Comparison of ENCODE assay signal across 14 cellular contexts in genomic region chr11:119643212-119643877, GRCh38.
DNase-seq lines count a peak whose midpoint lies in the region; ATAC-seq and TF ChIP-seq lines count a peak whose summit lies in the region.
"Had no signal": no experiment of that assay in that cellular context is flagged by ENCODE, and none has a peak within 500 bp of the region (broad histone marks: within the 10 kb centered on the region; RNA-seq: fewer than 3 reads in every experiment).

No MANE protein-coding gene starts in this region.

- TF ChIP-seq EP300 in SK-N-SH (IDR thresholded peaks at IDR 0.05; ENCODE audit: borderline replicate concordance in 1 of 2, low read depth in 1 of 2, low read length in 1 of 2): no peak

- H3K27ac Mint-ChIP-seq in nephron: peak overlapping the region; percentile 27 to 61 (median 54)
- H3K27ac Mint-ChIP-seq in activated T-helper 2 cell treated with anti-CD3 and anti-CD28 coated beads, Interferon-gamma antibody, Interleukin-2, Interleukin-4, amounts not matched to agents 10 μg/mL and 5 μg/mL and 100 μg/mL, durations not matched to agents 14 hours and 24 hours and 36 hours: no peak overlapping the region
- H3K27ac Mint-ChIP-seq: B cell; CD4-positive, alpha-beta memory T cell had no signal

- H3K36me3 Mint-ChIP-seq in nephron (ENCODE audit: low read depth): no peaks in the 10 kb centered on the region
- no peaks in the 10 kb centered on the region for H3K36me3 Mint-ChIP-seq in activated T-helper 2 cell treated with anti-CD3 and anti-CD28 coated beads, Interferon-gamma antibody, Interleukin-2, Interleukin-4, amounts not matched to agents 10 μg/mL and 5 μg/mL and 100 μg/mL, durations not matched to agents 14 hours and 24 hours and 36 hours (ENCODE audit: low read depth)
- H3K36me3 Mint-ChIP-seq: CD4-positive, alpha-beta memory T cell had no signal

- no peak for TF ChIP-seq RAD21 in SK-N-SH (IDR thresholded peaks at IDR 0.05; ENCODE audit: low read length)

- no peak overlapping the region for H3K4me3 Mint-ChIP-seq in nephron
- H3K4me3 Mint-ChIP-seq in activated T-helper 2 cell treated with anti-CD3 and anti-CD28 coated beads, Interferon-gamma antibody, Interleukin-2, Interleukin-4, amounts not matched to agents 10 μg/mL and 5 μg/mL and 100 μg/mL, durations not matched to agents 14 hours and 24 hours and 36 hours (ENCODE audit: low read depth): no peak overlapping the region
- H3K4me3 Mint-ChIP-seq: B cell; CD4-positive, alpha-beta memory T cell had no signal

- no peak overlapping the region; a peak in 1 of 4 replicates for H3K27ac ChIP-seq in SK-N-SH (ENCODE audit: low read depth in 2 of 2, low read length in 1 of 2)
- H3K27ac ChIP-seq in substantia nigra (ENCODE audit: low read depth, low read length, poor library complexity, severe bottlenecking): no peak overlapping the region
- H3K27ac ChIP-seq: C4-2B, GM23248 had no signal

- WGBS in SK-N-SH (ENCODE audit: low lambda C conversion rate): 70% methylated on average over 4 of the region's 10 CpGs

- CTCF ChIA-PET in SK-N-SH (lab: Yijun Ruan, JAX): interaction anchor here (0.7 to 2.1 kb wide), 5 partner anchors 19 to 465 kb away, joined by 3 to 8 read pairs (median 4); no protein-coding TSS in a partner anchor

- H3F3A ChIP-seq in SK-N-SH (replicated peaks; ENCODE audit: insufficient read depth): no peaks in the 10 kb centered on the region

- no peaks in the 10 kb centered on the region for H3K9me3 ChIP-seq in SK-N-SH

- no peaks in the 10 kb centered on the region for H3K9me3 Mint-ChIP-seq in nephron
- no peaks in the 10 kb centered on the region for H3K9me3 Mint-ChIP-seq in activated T-helper 2 cell treated with anti-CD3 and anti-CD28 coated beads, Interferon-gamma antibody, Interleukin-2, Interleukin-4, amounts not matched to agents 10 μg/mL and 5 μg/mL and 100 μg/mL, durations not matched to agents 14 hours and 24 hours and 36 hours
- H3K9me3 Mint-ChIP-seq: CD4-positive, alpha-beta memory T cell had no signal

- no peak overlapping the region for H3K9ac ChIP-seq in SK-N-SH
- H3K9ac ChIP-seq: GM23248 had no signal

- DNase-seq in SK-N-SH: peak; percentile 60
- DNase-seq in RPMI7951 (ENCODE audit: low read depth): peak; percentile 16
- DNase-seq in substantia nigra (lab: John Stamatoyannopoulos, UW): no peak
- DNase-seq in SIG-M5 treated with dmso at 0.1 percent for 504 hours (lab: John Stamatoyannopoulos, UW; ENCODE audit: unreplicated experiment): no peak
- no peak for DNase-seq in activated T-helper 2 cell treated with anti-CD3 and anti-CD28 coated beads, Interferon-gamma antibody, Interleukin-2, Interleukin-4, amounts not matched to agents 10 μg/mL and 5 μg/mL and 100 μg/mL, durations not matched to agents 14 hours and 24 hours and 36 hours (ENCODE audit: low spot score)
- DNase-seq: CD4-positive, alpha-beta memory T cell; DND-41; GF-D8; GM23248; H7 had no signal

- H3K79me2 ChIP-seq in SK-N-SH (ENCODE audit: insufficient read depth): no peaks in the 10 kb centered on the region

- no peak for TF ChIP-seq CTCF in SK-N-SH (IDR thresholded peaks at IDR 0.05)
- no peak for TF ChIP-seq CTCF in nephron (IDR thresholded peaks at IDR 0.05; ENCODE audit: unreplicated experiment in 3 of 3)

- H3K9me2 ChIP-seq in SK-N-SH: no peaks in the 10 kb centered on the region

- no peak for ATAC-seq in SK-N-SH treated with all-trans-retinoic acid at 6 μM for 48 hours

- H3K4me3 ChIP-seq in SK-N-SH (ENCODE audit: low read depth in 2 of 2, low read length in 1 of 2): no peak overlapping the region
- H3K4me3 ChIP-seq: GM23248 had no signal

- no peak overlapping the region for H3K4me2 ChIP-seq in SK-N-SH

- H3K4me1 Mint-ChIP-seq in nephron: peaks cover 34% of the 10 kb centered on the region
- H3K4me1 Mint-ChIP-seq in activated T-helper 2 cell treated with anti-CD3 and anti-CD28 coated beads, Interferon-gamma antibody, Interleukin-2, Interleukin-4, amounts not matched to agents 10 μg/mL and 5 μg/mL and 100 μg/mL, durations not matched to agents 14 hours and 24 hours and 36 hours (ENCODE audit: low read depth): no peaks in the 10 kb centered on the region
- H3K4me1 Mint-ChIP-seq: B cell; CD4-positive, alpha-beta memory T cell had no signal

- POLR2A ChIA-PET in SK-N-SH (lab: Yijun Ruan, JAX): no interaction called here

- H3K36me3 ChIP-seq in SK-N-SH (replicated peaks in 1 of 2; ENCODE audit: control insufficient read depth in 1 of 2, insufficient read depth in 2 of 2, low read length in 1 of 2): no peaks in the 10 kb centered on the region

- peaks cover 29% of the 10 kb centered on the region for H3K27me3 Mint-ChIP-seq in nephron (ENCODE audit: low read depth)
- no peaks in the 10 kb centered on the region for H3K27me3 Mint-ChIP-seq in activated T-helper 2 cell treated with anti-CD3 and anti-CD28 coated beads, Interferon-gamma antibody, Interleukin-2, Interleukin-4, amounts not matched to agents 10 μg/mL and 5 μg/mL and 100 μg/mL, durations not matched to agents 14 hours and 24 hours and 36 hours (ENCODE audit: low read depth)

- peaks cover 0 to 17% of the 10 kb centered on the region in 2 experiments; a peak in 1 of 4 replicates for H3K4me1 ChIP-seq in SK-N-SH (ENCODE audit: control insufficient read depth in 1 of 2, insufficient read depth in 2 of 2, low read depth in 1 of 2, low read length in 1 of 2)

- intact Hi-C loops in activated T-helper 2 cell treated with anti-CD3 and anti-CD28 coated beads, Interferon-gamma antibody, Interleukin-2, Interleukin-4, amounts not matched to agents 10 μg/mL and 5 μg/mL and 100 μg/mL, durations not matched to agents 14 hours and 24 hours and 36 hours (cut with micrococcal nuclease): no loop called here

- H2AFZ ChIP-seq in SK-N-SH (ENCODE audit: low read depth): no peak overlapping the region
- H2AFZ ChIP-seq: GM23248 had no signal

- no peaks in the 10 kb centered on the region for H4K20me1 ChIP-seq in SK-N-SH (ENCODE audit: insufficient read depth)

- H3K27me3 ChIP-seq in SK-N-SH (ENCODE audit: insufficient read depth): no peaks in the 10 kb centered on the region

TF ChIP-seq in SK-N-SH, 30 proteins besides CTCF, POLR2A, EP300 and RAD21:
- TF ChIP-seq NFIC (IDR thresholded peaks at IDR 0.05; ENCODE audit: borderline replicate concordance) (no peak), GATA2 (CRISPR knock-in tag; IDR thresholded peaks at IDR 0.05) (peak; percentile 57; the same call in 1 of the 2 replicates)

TF ChIP-seq in SK-N-SH treated with all-trans-retinoic acid at 6 μM for 48 hours, 23 proteins besides CTCF, POLR2A, EP300 and RAD21 (continues in another document):
- TF ChIP-seq PPARA (CRISPR knock-in tag; IDR thresholded peaks at IDR 0.05; ENCODE audit: borderline replicate concordance) (no peak), CSRNP3 (CRISPR knock-in tag; IDR thresholded peaks at IDR 0.05) (no peak)
- TF ChIP-seq, protein P1, sequence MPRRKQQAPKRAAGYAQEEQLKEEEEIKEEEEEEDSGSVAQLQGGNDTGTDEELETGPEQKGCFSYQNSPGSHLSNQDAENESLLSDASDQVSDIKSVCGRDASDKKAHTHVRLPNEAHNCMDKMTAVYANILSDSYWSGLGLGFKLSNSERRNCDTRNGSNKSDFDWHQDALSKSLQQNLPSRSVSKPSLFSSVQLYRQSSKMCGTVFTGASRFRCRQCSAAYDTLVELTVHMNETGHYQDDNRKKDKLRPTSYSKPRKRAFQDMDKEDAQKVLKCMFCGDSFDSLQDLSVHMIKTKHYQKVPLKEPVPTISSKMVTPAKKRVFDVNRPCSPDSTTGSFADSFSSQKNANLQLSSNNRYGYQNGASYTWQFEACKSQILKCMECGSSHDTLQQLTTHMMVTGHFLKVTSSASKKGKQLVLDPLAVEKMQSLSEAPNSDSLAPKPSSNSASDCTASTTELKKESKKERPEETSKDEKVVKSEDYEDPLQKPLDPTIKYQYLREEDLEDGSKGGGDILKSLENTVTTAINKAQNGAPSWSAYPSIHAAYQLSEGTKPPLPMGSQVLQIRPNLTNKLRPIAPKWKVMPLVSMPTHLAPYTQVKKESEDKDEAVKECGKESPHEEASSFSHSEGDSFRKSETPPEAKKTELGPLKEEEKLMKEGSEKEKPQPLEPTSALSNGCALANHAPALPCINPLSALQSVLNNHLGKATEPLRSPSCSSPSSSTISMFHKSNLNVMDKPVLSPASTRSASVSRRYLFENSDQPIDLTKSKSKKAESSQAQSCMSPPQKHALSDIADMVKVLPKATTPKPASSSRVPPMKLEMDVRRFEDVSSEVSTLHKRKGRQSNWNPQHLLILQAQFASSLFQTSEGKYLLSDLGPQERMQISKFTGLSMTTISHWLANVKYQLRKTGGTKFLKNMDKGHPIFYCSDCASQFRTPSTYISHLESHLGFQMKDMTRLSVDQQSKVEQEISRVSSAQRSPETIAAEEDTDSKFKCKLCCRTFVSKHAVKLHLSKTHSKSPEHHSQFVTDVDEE (CRISPR knock-in tag; IDR thresholded peaks at IDR 0.05): no peak
- TF ChIP-seq, protein P2, sequence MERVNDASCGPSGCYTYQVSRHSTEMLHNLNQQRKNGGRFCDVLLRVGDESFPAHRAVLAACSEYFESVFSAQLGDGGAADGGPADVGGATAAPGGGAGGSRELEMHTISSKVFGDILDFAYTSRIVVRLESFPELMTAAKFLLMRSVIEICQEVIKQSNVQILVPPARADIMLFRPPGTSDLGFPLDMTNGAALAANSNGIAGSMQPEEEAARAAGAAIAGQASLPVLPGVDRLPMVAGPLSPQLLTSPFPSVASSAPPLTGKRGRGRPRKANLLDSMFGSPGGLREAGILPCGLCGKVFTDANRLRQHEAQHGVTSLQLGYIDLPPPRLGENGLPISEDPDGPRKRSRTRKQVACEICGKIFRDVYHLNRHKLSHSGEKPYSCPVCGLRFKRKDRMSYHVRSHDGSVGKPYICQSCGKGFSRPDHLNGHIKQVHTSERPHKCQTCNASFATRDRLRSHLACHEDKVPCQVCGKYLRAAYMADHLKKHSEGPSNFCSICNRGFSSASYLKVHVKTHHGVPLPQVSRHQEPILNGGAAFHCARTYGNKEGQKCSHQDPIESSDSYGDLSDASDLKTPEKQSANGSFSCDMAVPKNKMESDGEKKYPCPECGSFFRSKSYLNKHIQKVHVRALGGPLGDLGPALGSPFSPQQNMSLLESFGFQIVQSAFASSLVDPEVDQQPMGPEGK (CRISPR knock-in tag; IDR thresholded peaks at IDR 0.05; ENCODE audit: borderline replicate concordance): no peak

Comparison
In these comparisons a context has a peak if more than half of its experiments do, and no peak if none do; other contexts are left out.
1. DNase-seq: peak in SK-N-SH (single experiment) and RPMI7951 (single experiment); none in substantia nigra (0 of 49), SIG-M5 treated with dmso at 0.1 percent for 504 hours (single experiment) and activated T-helper 2 cell treated with anti-CD3 and anti-CD28 coated beads, Interferon-gamma antibody, Interleukin-2, Interleukin-4, amounts not matched to agents 10 μg/mL and 5 μg/mL and 100 μg/mL, durations not matched to agents 14 hours and 24 hours and 36 hours (single experiment).